18 cellular contexts compared by ENCODE assay signal in genomic region chr3:71400986-71401451, GRCh38.
A peak's percentile ranks its signal among the peaks of the same experiment; 100 is the strongest.
DNase-seq lines count a peak whose midpoint lies in the region; ATAC-seq and TF ChIP-seq lines count a peak whose summit lies in the region.
"Had no signal": no experiment of that assay in that cellular context is flagged by ENCODE, and none has a peak within 500 bp of the region (broad histone marks: within the 10 kb centered on the region; RNA-seq: fewer than 3 reads in every experiment).

No MANE protein-coding gene starts in this region.

- intact Hi-C loops in upper lobe of right lung (cut with DNase I), result no loop called here

- no peaks in the 10 kb centered on the region for H3K36me3 Mint-ChIP-seq in mesothelial cell of epicardium

- H3K4me3 Mint-ChIP-seq in mesothelial cell of epicardium, result no peak overlapping the region
- H3K4me3 Mint-ChIP-seq: activated naive CD4-positive, alpha-beta T cell treated with anti-CD3 and anti-CD28 coated beads, Interleukin-2, amount 10 ng/mL, durations not matched to agents 7 days and 5 days had no signal

- H3K9me3 ChIP-seq in BLaER1 (no peaks in the 10 kb centered on the region), HEK293 (ENCODE audit: control insufficient read depth, insufficient read depth, low read depth, low read length) (no peaks in the 10 kb centered on the region), upper lobe of right lung (no peaks in the 10 kb centered on the region)
- H3K9me3 ChIP-seq: vagina had no signal

- ATAC-seq in HG03095 (IDR thresholded peaks at IDR 0.05; ENCODE audit: unreplicated experiment), result no peak
- ATAC-seq in HG02938 (IDR thresholded peaks at IDR 0.05; ENCODE audit: unreplicated experiment), result no peak
- no peak for ATAC-seq in upper lobe of right lung
- ATAC-seq: right cardiac atrium had no signal

- no peaks in the 10 kb centered on the region for H3K9me3 Mint-ChIP-seq in mesothelial cell of epicardium
- H3K9me3 Mint-ChIP-seq: activated naive CD4-positive, alpha-beta T cell treated with anti-CD3 and anti-CD28 coated beads, Interleukin-2, amount 10 ng/mL, durations not matched to agents 7 days and 5 days had no signal

- peak overlapping the region; percentile 90 for H3K27ac Mint-ChIP-seq in mesothelial cell of epicardium
- H3K27ac Mint-ChIP-seq: activated naive CD4-positive, alpha-beta T cell treated with anti-CD3 and anti-CD28 coated beads, Interleukin-2, amount 10 ng/mL, durations not matched to agents 7 days and 5 days had no signal

- peak; percentile 66 for DNase-seq in amniotic epithelial cell (ENCODE audit: low read depth)
- no peak for DNase-seq in mesothelial cell of epicardium (ENCODE audit: low spot score in 2 of 2, unreplicated experiment in 2 of 2)
- no peak for DNase-seq in NCI-H748 treated with DMSO at 0.1 percent for 48 hours (lab: John Stamatoyannopoulos, UW)
- DNase-seq in upper lobe of right lung, result no peak
- DNase-seq: activated CD4-positive, CD25-positive, alpha-beta regulatory T cell treated with anti-CD3 and anti-CD28 coated beads, Interleukin-2, amount 50 U/mL, for 72 hours; activated naive CD4-positive, alpha-beta T cell treated with anti-CD3 and anti-CD28 coated beads, Interleukin-2, amount 10 ng/mL, durations not matched to agents 7 days and 5 days; effector CD8-positive, alpha-beta T cell; GF-D8; NCI-H187; NCI-H446 treated with DMSO at 0.1 percent for 48 hours; nucleus accumbens; right cardiac atrium; SHP77 had no signal

- H4K20me1 ChIP-seq in BLaER1, result no peaks in the 10 kb centered on the region

- H3K27me3 ChIP-seq in BLaER1, result no peaks in the 10 kb centered on the region
- H3K27me3 ChIP-seq in upper lobe of right lung, result no peaks in the 10 kb centered on the region
- H3K27me3 ChIP-seq: vagina had no signal

- no peak overlapping the region for H3K9ac ChIP-seq in BLaER1

- no peak overlapping the region for H3K4me3 ChIP-seq in BLaER1
- H3K4me3 ChIP-seq in HEK293 (ENCODE audit: low read depth, low read length), result no peak overlapping the region
- H3K4me3 ChIP-seq in upper lobe of right lung, result no peak overlapping the region
- H3K4me3 ChIP-seq: vagina had no signal

- no peaks in the 10 kb centered on the region for H3K36me3 ChIP-seq in BLaER1
- H3K36me3 ChIP-seq in HEK293 (ENCODE audit: control insufficient read depth in 2 of 2, insufficient read depth in 1 of 2, low read length in 2 of 2), result no peaks in the 10 kb centered on the region
- H3K36me3 ChIP-seq in upper lobe of right lung, result no peaks in the 10 kb centered on the region
- H3K36me3 ChIP-seq: vagina had no signal

- peak overlapping the region; percentile 48 for H3K4me2 ChIP-seq in BLaER1

- peaks cover 70% of the 10 kb centered on the region for H3K4me1 Mint-ChIP-seq in mesothelial cell of epicardium

- H3K27ac ChIP-seq in BLaER1 (no peak overlapping the region), HEK293 (ENCODE audit: extremely low read depth, low read depth, low read length) (no peak overlapping the region), upper lobe of right lung (no peak overlapping the region)
- H3K27ac ChIP-seq: vagina had no signal

- POLR2A ChIA-PET in HEK293 (lab: Yijun Ruan, JAX), result no interaction called here

- no peak for TF ChIP-seq CTCF in HEK293 (tag by site-specific recombination; IDR thresholded peaks at IDR 0.05)
- no peak for TF ChIP-seq CTCF in mesothelial cell of epicardium (IDR thresholded peaks at IDR 0.05; ENCODE audit: unreplicated experiment)
- TF ChIP-seq CTCF in upper lobe of right lung (IDR thresholded peaks at IDR 0.05), result no peak

- H3K27me3 Mint-ChIP-seq in mesothelial cell of epicardium (ENCODE audit: low read depth), result no peaks in the 10 kb centered on the region

- CTCF ChIA-PET in HEK293 (lab: Yijun Ruan, JAX), result interaction anchor here (0.6 kb wide), 1 partner anchor 238 kb away, joined by 3 read pairs; no protein-coding TSS in a partner anchor

- H3K4me1 ChIP-seq in BLaER1 (peaks cover 44% of the 10 kb centered on the region), HEK293 (ENCODE audit: control insufficient read depth, insufficient read depth, low read length) (no peaks in the 10 kb centered on the region; the same call in 1 of the 2 replicates), upper lobe of right lung (peaks cover 24% of the 10 kb centered on the region)

TF ChIP-seq in HEK293, 187 proteins besides CTCF, POLR2A, EP300 and RAD21:
- TF ChIP-seq WT1 (tag by site-specific recombination; IDR thresholded peaks at IDR 0.05) (no peak), PRDM6 (tag by site-specific recombination; IDR thresholded peaks at IDR 0.05) (0 out of 2 replicates have a peak, but pooled peaks have one; percentile 34), ZNF18 (tag by site-specific recombination; IDR thresholded peaks at IDR 0.05) (no peak), GLIS1 (tag by site-specific recombination; IDR thresholded peaks at IDR 0.05) (peak; percentile 71)
